ENCODE assay signal across 1 cellular context in the genomic region with DNA sequence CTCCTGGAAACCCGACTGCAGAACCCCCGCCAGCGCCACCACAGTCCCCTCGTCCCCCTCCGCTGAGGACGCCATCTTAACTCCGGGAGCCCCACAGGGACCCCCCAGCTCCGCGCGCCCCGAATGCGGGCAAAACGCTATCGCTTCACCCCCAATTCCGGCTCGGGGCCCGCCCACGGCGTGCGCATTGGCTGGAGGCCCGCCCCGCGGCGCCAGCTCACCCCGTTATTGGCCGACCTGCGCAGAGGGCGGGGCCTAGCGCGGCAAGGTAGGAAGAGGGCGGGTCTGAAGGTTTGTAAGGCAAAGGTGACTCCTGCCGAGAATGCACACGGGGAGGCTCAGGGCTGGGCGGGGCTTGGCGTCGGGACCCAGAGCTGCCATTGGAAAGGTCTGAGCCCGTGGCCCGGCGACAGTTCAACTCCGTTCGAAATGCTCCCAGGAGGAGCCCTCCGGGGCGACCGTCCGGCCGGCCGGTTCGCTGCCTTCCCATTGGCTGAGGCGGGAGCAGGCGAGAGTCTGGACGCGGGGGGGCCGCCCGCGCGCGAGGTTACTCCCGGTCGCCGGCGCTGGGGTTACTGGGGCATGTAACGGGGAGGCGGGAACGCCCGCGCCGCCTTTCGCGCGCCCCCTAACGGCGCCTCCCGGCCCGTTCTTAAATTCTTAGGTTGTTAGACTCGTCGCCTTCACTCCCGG.
TF ChIP-seq lines count a peak whose summit lies in the region.

A gene with protein sequence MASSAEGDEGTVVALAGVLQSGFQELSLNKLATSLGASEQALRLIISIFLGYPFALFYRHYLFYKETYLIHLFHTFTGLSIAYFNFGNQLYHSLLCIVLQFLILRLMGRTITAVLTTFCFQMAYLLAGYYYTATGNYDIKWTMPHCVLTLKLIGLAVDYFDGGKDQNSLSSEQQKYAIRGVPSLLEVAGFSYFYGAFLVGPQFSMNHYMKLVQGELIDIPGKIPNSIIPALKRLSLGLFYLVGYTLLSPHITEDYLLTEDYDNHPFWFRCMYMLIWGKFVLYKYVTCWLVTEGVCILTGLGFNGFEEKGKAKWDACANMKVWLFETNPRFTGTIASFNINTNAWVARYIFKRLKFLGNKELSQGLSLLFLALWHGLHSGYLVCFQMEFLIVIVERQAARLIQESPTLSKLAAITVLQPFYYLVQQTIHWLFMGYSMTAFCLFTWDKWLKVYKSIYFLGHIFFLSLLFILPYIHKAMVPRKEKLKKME (minus strand): TSS at position 127 of the 693 bp plus-strand sequence. CDS start 52 bp downstream, at position 75.

TF ChIP-seq in GM23338, 12 proteins besides CTCF, POLR2A, EP300 and RAD21:
- TF ChIP-seq CREB1 (CRISPR knock-in tag; IDR thresholded peaks at IDR 0.05; ENCODE audit: low read depth) (peak; percentile 71), POLR2AphosphoS5 (IDR thresholded peaks at IDR 0.05; ENCODE audit: low read depth) (peak; percentile 89), ZNF331 (CRISPR knock-in tag; IDR thresholded peaks at IDR 0.05; ENCODE audit: low read depth) (no peak), JUNB (IDR thresholded peaks at IDR 0.05; ENCODE audit: unreplicated experiment) (no peak), NANOG (IDR thresholded peaks at IDR 0.05; ENCODE audit: borderline replicate concordance) (0 out of 2 replicates have a peak, but pooled peaks have one; percentile 3), EZH2phosphoT487 (IDR thresholded peaks at IDR 0.05; ENCODE audit: unreplicated experiment) (no peak)
- TF ChIP-seq, protein P1, sequence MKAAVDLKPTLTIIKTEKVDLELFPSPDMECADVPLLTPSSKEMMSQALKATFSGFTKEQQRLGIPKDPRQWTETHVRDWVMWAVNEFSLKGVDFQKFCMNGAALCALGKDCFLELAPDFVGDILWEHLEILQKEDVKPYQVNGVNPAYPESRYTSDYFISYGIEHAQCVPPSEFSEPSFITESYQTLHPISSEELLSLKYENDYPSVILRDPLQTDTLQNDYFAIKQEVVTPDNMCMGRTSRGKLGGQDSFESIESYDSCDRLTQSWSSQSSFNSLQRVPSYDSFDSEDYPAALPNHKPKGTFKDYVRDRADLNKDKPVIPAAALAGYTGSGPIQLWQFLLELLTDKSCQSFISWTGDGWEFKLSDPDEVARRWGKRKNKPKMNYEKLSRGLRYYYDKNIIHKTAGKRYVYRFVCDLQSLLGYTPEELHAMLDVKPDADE (IDR thresholded peaks at IDR 0.05) = 0 out of 2 replicates have a peak, but pooled peaks have one; percentile 14
- TF ChIP-seq, protein P2, sequence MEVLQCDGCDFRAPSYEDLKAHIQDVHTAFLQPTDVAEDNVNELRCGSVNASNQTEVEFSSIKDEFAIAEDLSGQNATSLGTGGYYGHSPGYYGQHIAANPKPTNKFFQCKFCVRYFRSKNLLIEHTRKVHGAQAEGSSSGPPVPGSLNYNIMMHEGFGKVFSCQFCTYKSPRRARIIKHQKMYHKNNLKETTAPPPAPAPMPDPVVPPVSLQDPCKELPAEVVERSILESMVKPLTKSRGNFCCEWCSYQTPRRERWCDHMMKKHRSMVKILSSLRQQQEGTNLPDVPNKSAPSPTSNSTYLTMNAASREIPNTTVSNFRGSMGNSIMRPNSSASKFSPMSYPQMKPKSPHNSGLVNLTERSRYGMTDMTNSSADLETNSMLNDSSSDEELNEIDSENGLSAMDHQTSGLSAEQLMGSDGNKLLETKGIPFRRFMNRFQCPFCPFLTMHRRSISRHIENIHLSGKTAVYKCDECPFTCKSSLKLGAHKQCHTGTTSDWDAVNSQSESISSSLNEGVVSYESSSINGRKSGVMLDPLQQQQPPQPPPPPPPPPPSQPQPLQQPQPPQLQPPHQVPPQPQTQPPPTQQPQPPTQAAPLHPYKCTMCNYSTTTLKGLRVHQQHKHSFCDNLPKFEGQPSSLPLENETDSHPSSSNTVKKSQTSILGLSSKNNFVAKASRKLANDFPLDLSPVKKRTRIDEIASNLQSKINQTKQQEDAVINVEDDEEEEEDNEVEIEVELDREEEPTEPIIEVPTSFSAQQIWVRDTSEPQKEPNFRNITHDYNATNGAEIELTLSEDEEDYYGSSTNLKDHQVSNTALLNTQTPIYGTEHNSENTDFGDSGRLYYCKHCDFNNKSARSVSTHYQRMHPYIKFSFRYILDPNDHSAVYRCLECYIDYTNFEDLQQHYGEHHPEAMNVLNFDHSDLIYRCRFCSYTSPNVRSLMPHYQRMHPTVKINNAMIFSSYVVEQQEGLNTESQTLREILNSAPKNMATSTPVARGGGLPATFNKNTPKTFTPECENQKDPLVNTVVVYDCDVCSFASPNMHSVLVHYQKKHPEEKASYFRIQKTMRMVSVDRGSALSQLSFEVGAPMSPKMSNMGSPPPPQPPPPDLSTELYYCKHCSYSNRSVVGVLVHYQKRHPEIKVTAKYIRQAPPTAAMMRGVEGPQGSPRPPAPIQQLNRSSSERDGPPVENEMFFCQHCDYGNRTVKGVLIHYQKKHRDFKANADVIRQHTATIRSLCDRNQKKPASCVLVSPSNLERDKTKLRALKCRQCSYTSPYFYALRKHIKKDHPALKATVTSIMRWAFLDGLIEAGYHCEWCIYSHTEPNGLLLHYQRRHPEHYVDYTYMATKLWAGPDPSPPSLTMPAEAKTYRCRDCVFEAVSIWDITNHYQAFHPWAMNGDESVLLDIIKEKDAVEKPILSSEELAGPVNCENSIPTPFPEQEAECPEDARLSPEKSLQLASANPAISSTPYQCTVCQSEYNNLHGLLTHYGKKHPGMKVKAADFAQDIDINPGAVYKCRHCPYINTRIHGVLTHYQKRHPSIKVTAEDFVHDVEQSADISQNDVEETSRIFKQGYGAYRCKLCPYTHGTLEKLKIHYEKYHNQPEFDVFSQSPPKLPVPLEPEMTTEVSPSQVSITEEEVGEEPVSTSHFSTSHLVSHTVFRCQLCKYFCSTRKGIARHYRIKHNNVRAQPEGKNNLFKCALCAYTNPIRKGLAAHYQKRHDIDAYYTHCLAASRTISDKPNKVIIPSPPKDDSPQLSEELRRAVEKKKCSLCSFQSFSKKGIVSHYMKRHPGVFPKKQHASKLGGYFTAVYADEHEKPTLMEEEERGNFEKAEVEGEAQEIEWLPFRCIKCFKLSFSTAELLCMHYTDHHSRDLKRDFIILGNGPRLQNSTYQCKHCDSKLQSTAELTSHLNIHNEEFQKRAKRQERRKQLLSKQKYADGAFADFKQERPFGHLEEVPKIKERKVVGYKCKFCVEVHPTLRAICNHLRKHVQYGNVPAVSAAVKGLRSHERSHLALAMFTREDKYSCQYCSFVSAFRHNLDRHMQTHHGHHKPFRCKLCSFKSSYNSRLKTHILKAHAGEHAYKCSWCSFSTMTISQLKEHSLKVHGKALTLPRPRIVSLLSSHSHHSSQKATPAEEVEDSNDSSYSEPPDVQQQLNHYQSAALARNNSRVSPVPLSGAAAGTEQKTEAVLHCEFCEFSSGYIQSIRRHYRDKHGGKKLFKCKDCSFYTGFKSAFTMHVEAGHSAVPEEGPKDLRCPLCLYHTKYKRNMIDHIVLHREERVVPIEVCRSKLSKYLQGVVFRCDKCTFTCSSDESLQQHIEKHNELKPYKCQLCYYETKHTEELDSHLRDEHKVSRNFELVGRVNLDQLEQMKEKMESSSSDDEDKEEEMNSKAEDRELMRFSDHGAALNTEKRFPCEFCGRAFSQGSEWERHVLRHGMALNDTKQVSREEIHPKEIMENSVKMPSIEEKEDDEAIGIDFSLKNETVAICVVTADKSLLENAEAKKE (CRISPR knock-in tag; IDR thresholded peaks at IDR 0.05) = no peak
